ENCODE assay signal across 22 cellular contexts in the genomic region with DNA sequence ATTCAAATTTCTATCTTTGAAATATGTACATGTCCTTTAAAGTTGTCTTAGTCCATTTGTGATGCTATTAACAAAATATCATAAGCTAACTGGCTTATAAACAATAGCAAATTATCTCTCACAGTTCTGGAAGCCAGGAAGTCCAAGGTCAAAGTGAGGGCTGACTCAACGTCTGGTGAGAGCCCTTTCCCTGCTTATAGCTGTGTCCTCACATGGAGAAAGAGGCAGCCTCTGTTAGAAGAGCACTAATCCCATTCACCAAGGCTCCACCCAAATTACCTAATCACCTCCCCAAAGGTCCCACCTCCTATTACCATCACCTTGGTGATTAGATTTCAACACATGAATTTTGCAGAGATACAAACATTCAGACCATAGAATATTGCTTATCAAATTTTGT.
DNase-seq lines count a peak whose midpoint lies in the region; ATAC-seq and TF ChIP-seq lines count a peak whose summit lies in the region.
"Had no signal": no experiment of that assay in that cellular context is flagged by ENCODE, and none has a peak within 500 bp of the region (broad histone marks: within the 10 kb centered on the region; RNA-seq: fewer than 3 reads in every experiment).

No MANE protein-coding gene starts in this region.

- no peak overlapping the region for H2BK5ac ChIP-seq in mesenchymal stem cell (ENCODE audit: low read depth, low read length, poor library complexity, severe bottlenecking)

- H3K9ac ChIP-seq in mammary epithelial cell (ENCODE audit: insufficient read depth, low read length) (no peak overlapping the region), mesenchymal stem cell (ENCODE audit: low read length) (no peak overlapping the region)
- H3K9ac ChIP-seq: BLaER1 treated with 17β-estradiol and CSF1 and Interleukin-3, amounts not matched to agents 10 nM and 100 nM had no signal

- POLR2A ChIA-PET in MCF 10A (lab: Yijun Ruan, JAX) = no interaction called here

- no peaks in the 10 kb centered on the region for H3K79me2 ChIP-seq in mammary epithelial cell (ENCODE audit: insufficient read depth, low read length)

- H3K27ac Mint-ChIP-seq in MCF 10A (ENCODE audit: low read depth, unreplicated experiment) = no peak overlapping the region
- H3K27ac Mint-ChIP-seq in CD14-positive monocyte = no peak overlapping the region
- H3K27ac Mint-ChIP-seq: B cell; CD4-positive, CD25-positive, alpha-beta regulatory T cell; CD8-positive, alpha-beta memory T cell; GM23338 had no signal

- H4K8ac ChIP-seq in mesenchymal stem cell (ENCODE audit: low read length) = no peak overlapping the region

- CTCF ChIA-PET in MCF 10A (lab: Yijun Ruan, JAX) = interaction anchor here (0.6 kb wide), 1 partner anchor 47 kb away, joined by 3 read pairs; no protein-coding TSS in a partner anchor
- CTCF ChIA-PET in mammary epithelial cell (lab: Charles Lee; ENCODE audit: low non-redundant PET) = no interaction called here

- TF ChIP-seq CTCF in MCF 10A (IDR thresholded peaks at IDR 0.05; ENCODE audit: unreplicated experiment) (no peak), breast epithelium (IDR thresholded peaks at IDR 0.05) (no peak), mammary epithelial cell (conservative IDR thresholded peaks at IDR 0.05 in 1 of 2, IDR thresholded peaks at IDR 0.05 in 1 of 2; ENCODE audit: extremely low read depth in 1 of 2, insufficient read depth in 1 of 2, low read depth in 1 of 2, low read length in 2 of 2) (no peak), CD14-positive monocyte (IDR thresholded peaks at IDR 0.05) (no peak)

- H2BK12ac ChIP-seq in mesenchymal stem cell (ENCODE audit: low read length in 2 of 2) = no peak overlapping the region

- H3K79me1 ChIP-seq in mesenchymal stem cell (replicated peaks; ENCODE audit: low read length, poor library complexity, severe bottlenecking) = no peaks in the 10 kb centered on the region

- no peaks in the 10 kb centered on the region for H3K27me3 ChIP-seq in breast epithelium
- no peaks in the 10 kb centered on the region for H3K27me3 ChIP-seq in mammary epithelial cell (ENCODE audit: insufficient read depth, low read length)
- no peaks in the 10 kb centered on the region for H3K27me3 ChIP-seq in mesenchymal stem cell (ENCODE audit: control insufficient read depth in 1 of 2, insufficient read depth in 1 of 2, low read length in 2 of 2)
- H3K27me3 ChIP-seq: BLaER1 treated with 17β-estradiol and CSF1 and Interleukin-3, amounts not matched to agents 10 nM and 100 nM had no signal

- no peaks in the 10 kb centered on the region for H3K9me3 ChIP-seq in breast epithelium
- H3K9me3 ChIP-seq in mammary epithelial cell (replicated peaks; ENCODE audit: insufficient read depth, low read length) = no peaks in the 10 kb centered on the region
- no peaks in the 10 kb centered on the region for H3K9me3 ChIP-seq in mesenchymal stem cell (ENCODE audit: control insufficient read depth, low read length)
- H3K9me3 ChIP-seq: BLaER1 treated with 17β-estradiol and CSF1 and Interleukin-3, amounts not matched to agents 10 nM and 100 nM had no signal

- H2AFZ ChIP-seq in mammary epithelial cell (ENCODE audit: low read depth, low read length) = no peak overlapping the region
- no peak overlapping the region for H2AFZ ChIP-seq in mesenchymal stem cell (ENCODE audit: low read depth, low read length)
- H2AFZ ChIP-seq: GM23338 had no signal

- no peak overlapping the region for H2BK120ac ChIP-seq in mesenchymal stem cell (ENCODE audit: low read depth, low read length)

- WGBS in mammary epithelial cell (ENCODE audit: low coverage, missing lambda C conversion rate) = 8% methylated on average over 1 of the region's 1 CpG
- 4% methylated on average over 1 of the region's 1 CpG for WGBS in mesenchymal stem cell

- H3K18ac ChIP-seq in mesenchymal stem cell (ENCODE audit: low read depth in 1 of 2, low read length in 2 of 2) = no peak overlapping the region

- dilution Hi-C loops in mammary epithelial cell (cut with HindIII; ENCODE audit: low sequenced_read_pairs) = no loop called here

- in situ Hi-C loops in mammary epithelial cell (cut with MboI; ENCODE audit: low sequenced_read_pairs in 2 of 2) = no loop called here

- no peak for ATAC-seq in GM19035 (IDR thresholded peaks at IDR 0.05; ENCODE audit: unreplicated experiment)
- ATAC-seq: GM12878, GM23338 had no signal

- H3K36me3 ChIP-seq in breast epithelium (no peaks in the 10 kb centered on the region), mammary epithelial cell (ENCODE audit: insufficient read depth, low read length) (no peaks in the 10 kb centered on the region), mesenchymal stem cell (ENCODE audit: control insufficient read depth in 1 of 2, insufficient read depth in 2 of 2, low read depth in 1 of 2, low read length in 2 of 2) (no peaks in the 10 kb centered on the region)
- H3K36me3 ChIP-seq: BLaER1 treated with 17β-estradiol and CSF1 and Interleukin-3, amounts not matched to agents 10 nM and 100 nM had no signal

- H3K4me2 ChIP-seq in mammary epithelial cell (ENCODE audit: insufficient read depth, low read depth, low read length) (no peak overlapping the region), mesenchymal stem cell (ENCODE audit: low read length, poor library complexity, severe bottlenecking) (no peak overlapping the region)
- H3K4me2 ChIP-seq: BLaER1 treated with 17β-estradiol and CSF1 and Interleukin-3, amounts not matched to agents 10 nM and 100 nM; GM23338 had no signal

- H3K4me3 Mint-ChIP-seq in MCF 10A (ENCODE audit: unreplicated experiment) = no peak overlapping the region
- H3K4me3 Mint-ChIP-seq in CD14-positive monocyte = no peak overlapping the region
- H3K4me3 Mint-ChIP-seq: B cell; CD4-positive, CD25-positive, alpha-beta regulatory T cell; CD8-positive, alpha-beta memory T cell; GM23338 had no signal

- BruUV-seq in MCF 10A (replicated peaks; lab: Mats Ljungman, UMichigan) = no TSS peak
- BruUV-seq in mammary epithelial cell (replicated peaks; lab: Mats Ljungman, UMichigan) = no TSS peak

- H3K4me1 ChIP-seq in breast epithelium (no peaks in the 10 kb centered on the region), mammary epithelial cell (ENCODE audit: insufficient read depth, low read length) (no peaks in the 10 kb centered on the region), mesenchymal stem cell (ENCODE audit: control insufficient read depth, insufficient read depth, low read depth, low read length) (no peaks in the 10 kb centered on the region)
- H3K4me1 ChIP-seq: BLaER1 treated with 17β-estradiol and CSF1 and Interleukin-3, amounts not matched to agents 10 nM and 100 nM had no signal

- DNase-seq in MCF 10A (ENCODE audit: unreplicated experiment) (peak; percentile 2), breast epithelium (ENCODE audit: low spot score in 2 of 2) (no peak), mammary epithelial cell (peak; percentile 15), kidney tubule cell (ENCODE audit: low spot score) (peak; percentile 71), renal cortical epithelial cell (ENCODE audit: low read depth) (peak; percentile 68), mesenchymal stem cell (no peak), CD14-positive monocyte (ENCODE audit: low spot score) (no peak)
- DNase-seq: 8988T; CD4-positive, CD25-positive, alpha-beta regulatory T cell; CD8-positive, alpha-beta memory T cell; COR-L47; DMS 273 treated with DMSO at 0.1 percent for 48 hours; DMS53; DND-41; EL; HCEC 1CT; IMR-90 had no signal

- H3K27me3 Mint-ChIP-seq in MCF 10A (ENCODE audit: insufficient read depth, unreplicated experiment) = no peaks in the 10 kb centered on the region
- H3K27me3 Mint-ChIP-seq in CD14-positive monocyte (ENCODE audit: low read depth in 3 of 3) = no peaks in the 10 kb centered on the region
- H3K27me3 Mint-ChIP-seq: CD4-positive, CD25-positive, alpha-beta regulatory T cell; CD8-positive, alpha-beta memory T cell had no signal

- TF ChIP-seq POLR2A in breast epithelium (IDR thresholded peaks at IDR 0.05) = no peak

- no peak overlapping the region for H3K14ac ChIP-seq in mesenchymal stem cell (ENCODE audit: low read length in 2 of 2)

- intact Hi-C loops in MCF 10A (cut with micrococcal nuclease) (no loop called here), breast epithelium (cut with DNase I; ENCODE audit: low total_unique reads) (no loop called here), mammary epithelial cell (cut with micrococcal nuclease) (no loop called here), CD14-positive monocyte (cut with micrococcal nuclease) (no loop called here)

- H3K4me1 Mint-ChIP-seq in MCF 10A (ENCODE audit: insufficient read depth, unreplicated experiment) (no peaks in the 10 kb centered on the region), CD14-positive monocyte (no peaks in the 10 kb centered on the region)
- H3K4me1 Mint-ChIP-seq: B cell; CD4-positive, CD25-positive, alpha-beta regulatory T cell; CD8-positive, alpha-beta memory T cell; GM23338 had no signal

- H3K36me3 Mint-ChIP-seq in MCF 10A (ENCODE audit: insufficient read depth, unreplicated experiment) (peaks cover 5% of the 10 kb centered on the region), CD14-positive monocyte (no peaks in the 10 kb centered on the region)
- H3K36me3 Mint-ChIP-seq: CD4-positive, CD25-positive, alpha-beta regulatory T cell; CD8-positive, alpha-beta memory T cell had no signal

- no peaks in the 10 kb centered on the region for H3K9me3 Mint-ChIP-seq in MCF 10A (ENCODE audit: unreplicated experiment)
- peaks cover 0 to 3% (median 0%) of the 10 kb centered on the region in 7 donors for H3K9me3 Mint-ChIP-seq in CD14-positive monocyte

- H3K27ac ChIP-seq in breast epithelium (no peak overlapping the region), mammary epithelial cell (ENCODE audit: insufficient read depth, low read depth, low read length) (no peak overlapping the region), mesenchymal stem cell (ENCODE audit: low read length, poor library complexity, severe bottlenecking) (no peak overlapping the region)
- H3K27ac ChIP-seq: BLaER1 treated with 17β-estradiol and CSF1 and Interleukin-3, amounts not matched to agents 10 nM and 100 nM had no signal

- H3K4me3 ChIP-seq in breast epithelium = no peak overlapping the region
- H3K4me3 ChIP-seq in mammary epithelial cell (replicated peaks in 1 of 3; ENCODE audit: insufficient read depth in 1 of 3, low read depth in 2 of 3, low read length in 3 of 3) = no peak overlapping the region
- H3K4me3 ChIP-seq in mesenchymal stem cell (ENCODE audit: insufficient read depth in 1 of 2, low read depth in 1 of 2, low read length in 2 of 2) = no peak overlapping the region
- H3K4me3 ChIP-seq: BLaER1 treated with 17β-estradiol and CSF1 and Interleukin-3, amounts not matched to agents 10 nM and 100 nM; GM12878; GM23338 had no signal

- H2BK15ac ChIP-seq in mesenchymal stem cell (ENCODE audit: low read depth, poor library complexity, severe bottlenecking) = no peak overlapping the region

- H4K20me1 ChIP-seq in mammary epithelial cell (ENCODE audit: insufficient read depth, low read length) = no peaks in the 10 kb centered on the region
- H4K20me1 ChIP-seq: BLaER1 treated with 17β-estradiol and CSF1 and Interleukin-3, amounts not matched to agents 10 nM and 100 nM had no signal

- no peak overlapping the region for H3K23ac ChIP-seq in mesenchymal stem cell (ENCODE audit: low read length in 2 of 2)

- no peak overlapping the region for H4K91ac ChIP-seq in mesenchymal stem cell (ENCODE audit: low read length)

- no peak overlapping the region for H3K4ac ChIP-seq in mesenchymal stem cell (ENCODE audit: low read depth in 1 of 2, low read length in 2 of 2)

- H2AK5ac ChIP-seq in mesenchymal stem cell (ENCODE audit: low read length, severe bottlenecking) = no peak overlapping the region

Comparison
In these comparisons a context has a peak if more than half of its experiments do, and no peak if none do; other contexts are left out.
1. DNase-seq: peak in MCF 10A (single experiment), mammary epithelial cell (single experiment), kidney tubule cell (single experiment) and renal cortical epithelial cell (single experiment); none in breast epithelium (0 of 2), mesenchymal stem cell (single experiment) and CD14-positive monocyte (single experiment).